Comparison of ENCODE assay signal across 8 cellular contexts in genomic region chr16:25048146-25048618, GRCh38. TPM values are rescaled to one million over a fixed set of nuclear protein-coding genes. Genes with fewer than 3 reads are reported as not detected.
A peak's percentile ranks its signal among the peaks of the same experiment; 100 is the strongest.
DNase-seq lines count a peak whose midpoint lies in the region; ATAC-seq, FAIRE-seq and TF ChIP-seq lines count a peak whose summit lies in the region.

No MANE protein-coding gene starts in this region.

- no peak for TF ChIP-seq POLR2A in GM12891 (IDR thresholded peaks at IDR 0.05; ENCODE audit: low read depth, low read length)

- peak overlapping the region; percentile 100 for H3K27ac Mint-ChIP-seq in activated CD4-positive, alpha-beta T cell treated with anti-CD3 and anti-CD28 coated beads, Interleukin-2, amount 10 ng/mL, durations not matched to agents 7 days and 5 days
- H3K27ac Mint-ChIP-seq in activated naive CD8-positive, alpha-beta T cell: peak overlapping the region; percentile 98

- peaks cover 7 to 21% of the 10 kb centered on the region in 2 donors for H3K4me1 ChIP-seq in thoracic aorta (ENCODE audit: control insufficient read depth in 1 of 2, low read depth in 2 of 2)

- POLR2A ChIA-PET in activated CD4-positive, alpha-beta T cell treated with anti-CD3 and anti-CD28 coated beads, Interleukin-2, amount 10 ng/mL, durations not matched to agents 7 days and 5 days (lab: Charles Lee): interaction anchor here (0.5 to 0.6 kb wide), 2 partner anchors 43 to 317 kb away, joined by 3 to 4 read pairs; no protein-coding TSS in a partner anchor

- H3K27me3 Mint-ChIP-seq in activated CD4-positive, alpha-beta T cell treated with anti-CD3 and anti-CD28 coated beads, Interleukin-2, amount 10 ng/mL, durations not matched to agents 7 days and 5 days: no peaks in the 10 kb centered on the region
- H3K27me3 Mint-ChIP-seq in activated naive CD8-positive, alpha-beta T cell: no peaks in the 10 kb centered on the region

- peaks cover 2% of the 10 kb centered on the region for H3K36me3 Mint-ChIP-seq in activated CD4-positive, alpha-beta T cell treated with anti-CD3 and anti-CD28 coated beads, Interleukin-2, amount 10 ng/mL, durations not matched to agents 7 days and 5 days (ENCODE audit: low read depth)
- H3K36me3 Mint-ChIP-seq in activated naive CD8-positive, alpha-beta T cell: no peaks in the 10 kb centered on the region

- H3K27ac ChIP-seq in thoracic aorta: peak overlapping the region; percentile 79 to 84

- H3K36me3 ChIP-seq in kidney epithelial cell (ENCODE audit: control insufficient read depth, insufficient read depth, low read length) (no peaks in the 10 kb centered on the region), thoracic aorta (no peaks in the 10 kb centered on the region)

- ATAC-seq in thoracic aorta (ENCODE audit: insufficient number of reproducible peaks, low FRiP score, low read depth): no peak
- ATAC-seq in HG03460 (IDR thresholded peaks at IDR 0.05; ENCODE audit: unreplicated experiment): no peak

- no peak for FAIRE-seq in GM12891 (lab: Jason Lieb, UNC)

- H3K4me3 ChIP-seq in kidney epithelial cell (ENCODE audit: low read depth, low read length) (peak overlapping the region; percentile 27), thoracic aorta (peak overlapping the region; percentile 74)

- CTCF ChIA-PET in activated CD4-positive, alpha-beta T cell treated with anti-CD3 and anti-CD28 coated beads, Interleukin-2, amount 10 ng/mL, durations not matched to agents 7 days and 5 days (lab: Charles Lee): interaction anchor here (1.1 to 1.8 kb wide), 5 partner anchors 10 to 175 kb away, joined by 4 to 6 read pairs (median 4); no protein-coding TSS in a partner anchor

- no peak for DNase-seq in activated CD4-positive, alpha-beta T cell treated with anti-CD3 and anti-CD28 coated beads, Interleukin-2, amount 10 ng/mL, durations not matched to agents 7 days and 5 days
- DNase-seq in activated CD4-positive, alpha-beta T cell treated with anti-CD3 and anti-CD28 coated beads, Interleukin-2, amount 50 U/mL, for 4 hours: no peak
- DNase-seq in kidney epithelial cell (ENCODE audit: low read depth) (no peak), thoracic aorta (ENCODE audit: low spot score) (no peak), NCI-H1694 (lab: John Stamatoyannopoulos, UW) (no peak), GM12891 (ENCODE audit: insufficient read length, low spot score) (no peak)

- no peaks in the 10 kb centered on the region for H3K9me3 ChIP-seq in thoracic aorta

- H3K9me3 Mint-ChIP-seq in activated CD4-positive, alpha-beta T cell treated with anti-CD3 and anti-CD28 coated beads, Interleukin-2, amount 10 ng/mL, durations not matched to agents 7 days and 5 days: no peaks in the 10 kb centered on the region
- no peaks in the 10 kb centered on the region for H3K9me3 Mint-ChIP-seq in activated naive CD8-positive, alpha-beta T cell (ENCODE audit: low read depth)

- no peak for TF ChIP-seq CTCF in kidney epithelial cell (IDR thresholded peaks at IDR 0.05; ENCODE audit: insufficient read depth, low read length, poor library complexity, severe bottlenecking)
- TF ChIP-seq CTCF in thoracic aorta (IDR thresholded peaks at IDR 0.05): no peak

- H3K4me1 Mint-ChIP-seq in activated CD4-positive, alpha-beta T cell treated with anti-CD3 and anti-CD28 coated beads, Interleukin-2, amount 10 ng/mL, durations not matched to agents 7 days and 5 days: peaks cover 51% of the 10 kb centered on the region
- peaks cover 53% of the 10 kb centered on the region for H3K4me1 Mint-ChIP-seq in activated naive CD8-positive, alpha-beta T cell (ENCODE audit: low read depth)

- H3K27me3 ChIP-seq in kidney epithelial cell (ENCODE audit: control insufficient read depth, insufficient read depth, low read length) (no peaks in the 10 kb centered on the region), thoracic aorta (replicated peaks; ENCODE audit: insufficient read depth) (no peaks in the 10 kb centered on the region)

- H3K4me3 Mint-ChIP-seq in activated CD4-positive, alpha-beta T cell treated with anti-CD3 and anti-CD28 coated beads, Interleukin-2, amount 10 ng/mL, durations not matched to agents 7 days and 5 days: peak overlapping the region; percentile 85
- peak overlapping the region; percentile 91 for H3K4me3 Mint-ChIP-seq in activated naive CD8-positive, alpha-beta T cell

TF ChIP-seq in GM12891, 5 proteins besides CTCF, POLR2A, EP300 and RAD21:
- no peak for TF ChIP-seq POLR2AphosphoS5 (IDR thresholded peaks at IDR 0.05; ENCODE audit: low read depth, low read length)
- TF ChIP-seq TAF1 (IDR thresholded peaks at IDR 0.05; ENCODE audit: low read depth, low read length): no peak
- no peak for TF ChIP-seq SPI1 (IDR thresholded peaks at IDR 0.05; ENCODE audit: low read depth, low read length)
- no peak for TF ChIP-seq POU2F2 (IDR thresholded peaks at IDR 0.05; ENCODE audit: low read depth, low read length)
- no peak for TF ChIP-seq PAX5 (IDR thresholded peaks at IDR 0.05; ENCODE audit: insufficient read depth, low read length, severe bottlenecking)
TF ChIP-seq in GM12891: peak in this region for 0.

RNA-seq across cellular contexts. Expression of gene ARHGAP17, which starts 33.0 kb away (rescaled TPM):
- total RNA-seq in activated CD4-positive, alpha-beta T cell treated with anti-CD3 and anti-CD28 coated beads, Interleukin-2, amount 10 ng/mL, durations not matched to agents 7 days and 5 days: 10 to 100 TPM; 72.4 to 73.2 TPM
- total RNA-seq in kidney epithelial cell (22.2 and 28.2 TPM in 2 replicates), thoracic aorta (10 to 100 TPM; 39.0 to 83.2 TPM)
- polyA plus RNA-seq in GM12891 (2012; ENCODE audit: low read depth, missing spikeins): 87.2 TPM
